18 cellular contexts compared by ENCODE assay signal in genomic region chr5:57529864-57530263, GRCh38. TPM values are rescaled to one million over a fixed set of nuclear protein-coding genes. Genes with fewer than 3 reads are reported as not detected.
A peak's percentile ranks its signal among the peaks of the same experiment; 100 is the strongest.
DNase-seq lines count a peak whose midpoint lies in the region; ATAC-seq and TF ChIP-seq lines count a peak whose summit lies in the region.
"Had no signal": no experiment of that assay in that cellular context is flagged by ENCODE, and none has a peak within 500 bp of the region (broad histone marks: within the 10 kb centered on the region; RNA-seq: fewer than 3 reads in every experiment).

No MANE protein-coding gene starts in this region.

- intact Hi-C loops in lower leg skin (cut with DNase I; ENCODE audit: low total_unique reads): no loop called here

- TF ChIP-seq POLR2A in lower leg skin (IDR thresholded peaks at IDR 0.05): no peak

- no peak for TF ChIP-seq CTCF in lower leg skin (IDR thresholded peaks at IDR 0.05)

- ATAC-seq in GM18519 (IDR thresholded peaks at IDR 0.05; ENCODE audit: low FRiP score, unreplicated experiment) (peak; percentile 59), GM21576 (IDR thresholded peaks at IDR 0.05; ENCODE audit: unreplicated experiment) (peak; percentile 57), HG03060 (IDR thresholded peaks at IDR 0.05; ENCODE audit: low read depth, unreplicated experiment) (peak; percentile 47), GM18517 (IDR thresholded peaks at IDR 0.05; ENCODE audit: unreplicated experiment) (no peak)
- ATAC-seq: right lobe of liver had no signal

- 81% methylated on average over 4 of the region's 4 CpGs for WGBS in lower leg skin, 2 donors

- H3K4me3 ChIP-seq in lower leg skin (ENCODE audit: low read depth, poor library complexity, severe bottlenecking): no peak overlapping the region
- H3K4me3 ChIP-seq: ascending aorta, right lobe of liver had no signal

- DNase-seq in RPMI8226 (peak; percentile 80), NCI-H2107 treated with DMSO at 0.1 percent for 48 hours (lab: John Stamatoyannopoulos, UW; ENCODE audit: unreplicated experiment) (no peak), lower leg skin (ENCODE audit: low spot score in 2 of 2) (no peak), medulla oblongata (ENCODE audit: extremely low spot score) (no peak)
- DNase-seq: activated CD8-positive, alpha-beta memory T cell treated with anti-CD3 and anti-CD28 coated beads, Interleukin-2, amount 50 U/mL, for 48 hours; activated gamma-delta T cell treated with Interleukin-2 at 50 U/mL for 16 hours; EL; HCEC 1CT; NCI-H1694; nucleus accumbens; right lobe of liver had no signal

RNA-seq across cellular contexts. Expression of gene ACTBL2, which starts 47.3 kb away (rescaled TPM):
- total RNA-seq in lower leg skin: 1 to 10 TPM in 1 of 4 donors, under 1 TPM in 1, not detected in 2; 0.08 to 2.2 TPM
- total RNA-seq: ascending aorta, mononuclear cell, OCI-LY7, right lobe of liver had no signal
